ENCODE assay signal across 1 cellular context in genomic region chr12:77065361-77066204, GRCh38.
TF ChIP-seq lines count a peak whose summit lies in the region.

Gene E2F7, minus strand, starts transcription at chr12:77065569. Its CDS starts 934 bp downstream, at chr12:77064635.

TF ChIP-seq in A549, 52 proteins besides CTCF, POLR2A, EP300 and RAD21 (continued from another document):
- TF ChIP-seq, protein P1, sequence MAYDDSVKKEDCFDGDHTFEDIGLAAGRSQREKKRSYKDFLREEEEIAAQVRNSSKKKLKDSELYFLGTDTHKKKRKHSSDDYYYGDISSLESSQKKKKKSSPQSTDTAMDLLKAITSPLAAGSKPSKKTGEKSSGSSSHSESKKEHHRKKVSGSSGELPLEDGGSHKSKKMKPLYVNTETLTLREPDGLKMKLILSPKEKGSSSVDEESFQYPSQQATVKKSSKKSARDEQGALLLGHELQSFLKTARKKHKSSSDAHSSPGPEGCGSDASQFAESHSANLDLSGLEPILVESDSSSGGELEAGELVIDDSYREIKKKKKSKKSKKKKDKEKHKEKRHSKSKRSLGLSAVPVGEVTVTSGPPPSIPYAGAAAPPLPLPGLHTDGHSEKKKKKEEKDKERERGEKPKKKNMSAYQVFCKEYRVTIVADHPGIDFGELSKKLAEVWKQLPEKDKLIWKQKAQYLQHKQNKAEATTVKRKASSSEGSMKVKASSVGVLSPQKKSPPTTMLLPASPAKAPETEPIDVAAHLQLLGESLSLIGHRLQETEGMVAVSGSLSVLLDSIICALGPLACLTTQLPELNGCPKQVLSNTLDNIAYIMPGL (CRISPR knock-in tag; IDR thresholded peaks at IDR 0.05; ENCODE audit: borderline replicate concordance) = no peak
- no peak for TF ChIP-seq HOXB5 (CRISPR knock-in tag; IDR thresholded peaks at IDR 0.05)
- TF ChIP-seq HES2 (IDR thresholded peaks at IDR 0.05) = no peak
